9 cellular contexts compared by ENCODE assay signal in genomic region chr16:73064227-73064995, GRCh38. TPM values are rescaled to one million over a fixed set of nuclear protein-coding genes. Genes with fewer than 3 reads are reported as not detected.
DNase-seq lines count a peak whose midpoint lies in the region; ATAC-seq, FAIRE-seq and TF ChIP-seq lines count a peak whose summit lies in the region.
"Had no signal": no experiment of that assay in that cellular context is flagged by ENCODE, and none has a peak within 500 bp of the region (broad histone marks: within the 10 kb centered on the region; RNA-seq: fewer than 3 reads in every experiment).

No MANE protein-coding gene starts in this region.

- no peak for FAIRE-seq in keratinocyte (lab: Jason Lieb, UNC)

- no peaks in the 10 kb centered on the region for H3K36me3 Mint-ChIP-seq in stimulated activated memory B cell treated with anti-CD40 and anti-IgM and Interleukin-4, amounts not matched to agents 10 μg/mL and 1 μg/mL and 100 μg/mL, for 72 hours

- H3K36me3 ChIP-seq in keratinocyte (ENCODE audit: control insufficient read depth in 2 of 2, extremely low read depth in 1 of 2, insufficient read depth in 2 of 2, low read length in 2 of 2): no peaks in the 10 kb centered on the region

- H3K4me3 ChIP-seq in cardiac fibroblast (replicated peaks in 1 of 2; ENCODE audit: low read depth in 2 of 2, low read length in 2 of 2) (peak overlapping the region; percentile 29 to 36), keratinocyte (ENCODE audit: control insufficient read depth in 2 of 3, extremely low read depth in 1 of 3, insufficient read depth in 2 of 3, low read depth in 1 of 3, low read length in 3 of 3) (peak overlapping the region; percentile 21 to 72 (median 52))
- H3K4me3 ChIP-seq: lung had no signal

- H3K9ac ChIP-seq in keratinocyte (ENCODE audit: control insufficient read depth, extremely low read depth, insufficient read depth, low read length): peak overlapping the region; percentile 69

- no peaks in the 10 kb centered on the region for H3K79me2 ChIP-seq in keratinocyte (ENCODE audit: control insufficient read depth, insufficient read depth, low read length)

- H3K9me3 ChIP-seq in keratinocyte (ENCODE audit: control insufficient read depth, low read depth, low read length): no peaks in the 10 kb centered on the region

- H3K4me3 Mint-ChIP-seq in stimulated activated memory B cell treated with anti-CD40 and anti-IgM and Interleukin-4, amounts not matched to agents 10 μg/mL and 1 μg/mL and 100 μg/mL, for 72 hours: peak overlapping the region; percentile 14

- H2AFZ ChIP-seq in keratinocyte (ENCODE audit: control insufficient read depth, low read length): peak overlapping the region; percentile 82

- DNase-seq in HCEC 1CT (peak; percentile 85), cardiac fibroblast (ENCODE audit: low read depth in 2 of 2) (peak; percentile 86 to 90), keratinocyte (ENCODE audit: low read depth, low spot score) (no peak), NCI-H2171 treated with DMSO at 0.1 percent for 48 hours (lab: John Stamatoyannopoulos, UW) (no peak), NCI-H2227 treated with DMSO at 0.1 percent for 48 hours (lab: John Stamatoyannopoulos, UW) (no peak), cerebellar cortex (ENCODE audit: low spot score) (no peak)

- H3K9me3 Mint-ChIP-seq in stimulated activated memory B cell treated with anti-CD40 and anti-IgM and Interleukin-4, amounts not matched to agents 10 μg/mL and 1 μg/mL and 100 μg/mL, for 72 hours: no peaks in the 10 kb centered on the region

- no peaks in the 10 kb centered on the region for H4K20me1 ChIP-seq in keratinocyte (ENCODE audit: control insufficient read depth, extremely low read depth, insufficient read depth, low read length)

- peaks cover 46% of the 10 kb centered on the region for H3K4me1 ChIP-seq in keratinocyte (ENCODE audit: control insufficient read depth, extremely low read depth, insufficient read depth, low read length)

- peaks cover 25% of the 10 kb centered on the region for H3K27me3 ChIP-seq in keratinocyte (ENCODE audit: control insufficient read depth, extremely low read depth, insufficient read depth, low read length)

- peak overlapping the region; percentile 73 for H3K27ac ChIP-seq in keratinocyte (ENCODE audit: control insufficient read depth, insufficient read depth, low read length)

- no peak for TF ChIP-seq CTCF in cardiac fibroblast (IDR thresholded peaks at IDR 0.05; ENCODE audit: low read depth, low read length)
- TF ChIP-seq CTCF in keratinocyte (optimal IDR thresholded peaks at IDR 0.05 in 1 of 3, IDR thresholded peaks at IDR 0.05 in 1 of 3, conservative IDR thresholded peaks at IDR 0.05 in 1 of 3; ENCODE audit: extremely low read depth in 1 of 3, insufficient read depth in 2 of 3, low read length in 3 of 3): no peak

- dilution Hi-C loops in keratinocyte (cut with MboI; ENCODE audit: extremely low pct_ligation_motif_present, low sequenced_read_pairs): no loop called here

- no peak for ATAC-seq in stimulated activated memory B cell treated with anti-CD40 and anti-IgM and Interleukin-4, amounts not matched to agents 10 μg/mL and 1 μg/mL and 100 μg/mL, for 72 hours
- no peak for ATAC-seq in GM21576 (IDR thresholded peaks at IDR 0.05; ENCODE audit: unreplicated experiment)

- peaks cover 93% of the 10 kb centered on the region for H3K27me3 Mint-ChIP-seq in stimulated activated memory B cell treated with anti-CD40 and anti-IgM and Interleukin-4, amounts not matched to agents 10 μg/mL and 1 μg/mL and 100 μg/mL, for 72 hours

- H3K4me2 ChIP-seq in keratinocyte (ENCODE audit: control insufficient read depth, extremely low read depth, insufficient read depth, low read depth, low read length): peak overlapping the region; percentile 91

- H3K9me1 ChIP-seq in keratinocyte (ENCODE audit: control insufficient read depth, extremely low read depth, insufficient read depth, low read length): no peaks in the 10 kb centered on the region

- H3K27ac Mint-ChIP-seq in stimulated activated memory B cell treated with anti-CD40 and anti-IgM and Interleukin-4, amounts not matched to agents 10 μg/mL and 1 μg/mL and 100 μg/mL, for 72 hours: no peak overlapping the region

- peaks cover 40% of the 10 kb centered on the region for H3K4me1 Mint-ChIP-seq in stimulated activated memory B cell treated with anti-CD40 and anti-IgM and Interleukin-4, amounts not matched to agents 10 μg/mL and 1 μg/mL and 100 μg/mL, for 72 hours

RNA-seq across cellular contexts. Expression of gene ZFHX3, which starts 16.5 kb away (rescaled TPM):
- polyA plus RNA-seq in keratinocyte: 0.75 to 1.4 TPM (median 1.2 TPM) in 3 replicates
- polyA plus RNA-seq in keratinocyte (2011; ENCODE audit: low read depth): 3.3 TPM
- 1.1 and 1.3 TPM in 2 replicates for polyA plus RNA-seq in keratinocyte (2011; cell fraction: cytosol; rRNA removed)
- 5.2 TPM in 2 replicates for polyA plus RNA-seq in keratinocyte (2011; cell fraction: nucleus; rRNA removed)
- 2.7 and 3.2 TPM in 2 replicates for polyA plus RNA-seq in keratinocyte (2012; ENCODE audit: low replicate concordance)
- polyA minus RNA-seq in keratinocyte: 3.6 to 9.0 TPM (median 4.0 TPM) in 3 replicates
- polyA minus RNA-seq in keratinocyte (2011; cell fraction: cytosol; rRNA and poly(A)+ RNA removed): 4.4 TPM
- 7.0 and 9.5 TPM in 2 replicates for polyA minus RNA-seq in keratinocyte (2011; cell fraction: nucleus; rRNA and poly(A)+ RNA removed)

Comparison
In these comparisons a context has a peak if more than half of its experiments do, and no peak if none do; other contexts are left out.
1. DNase-seq: peak in HCEC 1CT (single experiment) and cardiac fibroblast (2 of 2); none in keratinocyte (single experiment), NCI-H2171 treated with DMSO at 0.1 percent for 48 hours (single experiment), NCI-H2227 treated with DMSO at 0.1 percent for 48 hours (single experiment) and cerebellar cortex (single experiment).